33 cellular contexts compared by ENCODE assay signal in genomic region chr22:45438364-45438763, GRCh38. TPM values are rescaled to one million over a fixed set of nuclear protein-coding genes. Genes with fewer than 3 reads are reported as not detected.
"Had no signal": no experiment of that assay in that cellular context is flagged by ENCODE, and none has a peak within 500 bp of the region (broad histone marks: within the 10 kb centered on the region; RNA-seq: fewer than 3 reads in every experiment).

No MANE protein-coding gene starts in this region.

- H3K9me3 Mint-ChIP-seq: activated CD4-positive, alpha-beta T cell treated with anti-CD3 and anti-CD28 coated beads, Interleukin-2, amount 10 ng/mL, durations not matched to agents 7 days and 5 days; activated CD8-positive, alpha-beta T cell treated with anti-CD3 and anti-CD28 coated beads for 36 hours; activated T-cell treated with anti-CD3 and anti-CD28 coated beads, Interleukin-2, amount 50 U/mL, for 4 hours; activated T-helper 17 cell treated with anti-CD3 and anti-CD28 coated beads, Interleukin-2, amount 50 U/mL, for 72 hours had no signal

- DNase-seq: activated CD4-positive, alpha-beta T cell treated with anti-CD3 and anti-CD28 coated beads for 1 hour; activated CD4-positive, alpha-beta T cell treated with anti-CD3 and anti-CD28 coated beads for 4 hours; activated CD4-positive, alpha-beta T cell treated with anti-CD3 and anti-CD28 coated beads, Interleukin-2, amount 10 ng/mL, durations not matched to agents 7 days and 5 days; activated CD4-positive, alpha-beta T cell treated with anti-CD3 and anti-CD28 coated beads, Interleukin-2, amount 50 U/mL, for 4 hours; activated CD8-positive, alpha-beta memory T cell treated with anti-CD3 and anti-CD28 coated beads for 24 hours; activated CD8-positive, alpha-beta T cell treated with anti-CD3 and anti-CD28 coated beads for 36 hours; activated effector memory CD4-positive, alpha-beta T cell treated with Interleukin-2 at 50 U/mL for 16 hours; activated gamma-delta T cell treated with Interleukin-2 at 50 U/mL for 16 hours; activated naive CD4-positive, alpha-beta T cell treated with anti-CD3 and anti-CD28 coated beads, Interleukin-2, amount 50 U/mL, for 16 hours; activated naive CD4-positive, alpha-beta T cell treated with Interleukin-2 at 50 U/mL for 16 hours; activated T-cell treated with anti-CD3 and anti-CD28 coated beads, Interleukin-2, amount 50 U/mL, for 4 hours; amniotic stem cell; anterior cingulate cortex; caudate nucleus; effector CD8-positive, alpha-beta T cell; esophagus squamous epithelium; foreskin keratinocyte; gastrocnemius medialis; glutamatergic neuron; heart right ventricle; T-helper 2 cell had no signal

- H3K4me3 ChIP-seq: esophagus squamous epithelium, gastrocnemius medialis, heart right ventricle had no signal

- FAIRE-seq: astrocyte, colon, endometrium, endothelial cell of umbilical vein, TTC549 had no signal

- H3K27me3 ChIP-seq: esophagus squamous epithelium, foreskin keratinocyte, gastrocnemius medialis had no signal

- H3K9me3 ChIP-seq: esophagus squamous epithelium, gastrocnemius medialis, heart right ventricle had no signal

- H3K27ac ChIP-seq: epithelial cell of prostate, esophagus squamous epithelium, foreskin keratinocyte, gastrocnemius medialis, heart right ventricle, VCaP had no signal

- H3K36me3 ChIP-seq: esophagus squamous epithelium, gastrocnemius medialis, heart right ventricle had no signal

- H3K27ac Mint-ChIP-seq: activated CD4-positive, alpha-beta T cell treated with anti-CD3 and anti-CD28 coated beads, Interleukin-2, amount 10 ng/mL, durations not matched to agents 7 days and 5 days; activated CD8-positive, alpha-beta T cell treated with anti-CD3 and anti-CD28 coated beads for 36 hours; activated naive CD8-positive, alpha-beta T cell; activated T-helper 17 cell treated with anti-CD3 and anti-CD28 coated beads, Interleukin-2, amount 50 U/mL, for 72 hours; WTC11 had no signal

- H3K4me1 ChIP-seq: foreskin keratinocyte had no signal

- ATAC-seq: activated CD8-positive, alpha-beta T cell treated with anti-CD3 and anti-CD28 coated beads for 36 hours; activated T-cell treated with anti-CD3 and anti-CD28 coated beads, Interleukin-2, amount 50 U/mL, for 4 hours; activated T-helper 17 cell treated with anti-CD3 and anti-CD28 coated beads, Interleukin-2, amount 50 U/mL, for 72 hours; foreskin keratinocyte; gastrocnemius medialis; heart right ventricle; WTC11 had no signal

- H3K36me3 Mint-ChIP-seq: activated naive CD8-positive, alpha-beta T cell had no signal

- H3K4me3 Mint-ChIP-seq: activated CD4-positive, alpha-beta T cell treated with anti-CD3 and anti-CD28 coated beads, Interleukin-2, amount 10 ng/mL, durations not matched to agents 7 days and 5 days; activated CD8-positive, alpha-beta T cell treated with anti-CD3 and anti-CD28 coated beads for 36 hours; activated naive CD8-positive, alpha-beta T cell; activated T-cell treated with anti-CD3 and anti-CD28 coated beads, Interleukin-2, amount 50 U/mL, for 4 hours; activated T-helper 17 cell treated with anti-CD3 and anti-CD28 coated beads, Interleukin-2, amount 50 U/mL, for 72 hours; WTC11 had no signal

- H3K27me3 Mint-ChIP-seq: activated CD4-positive, alpha-beta T cell treated with anti-CD3 and anti-CD28 coated beads, Interleukin-2, amount 10 ng/mL, durations not matched to agents 7 days and 5 days; activated naive CD8-positive, alpha-beta T cell; activated T-helper 17 cell treated with anti-CD3 and anti-CD28 coated beads, Interleukin-2, amount 50 U/mL, for 72 hours had no signal

RNA-seq across cellular contexts. Expression of gene RIBC2, which starts 24.9 kb away (rescaled TPM):
- total RNA-seq: astrocyte, chondrocyte, fibroblast of lung, gastrocnemius medialis had no signal

RNA-seq across cellular contexts. Expression of gene SMC1B, which starts 25.0 kb away (rescaled TPM):
- total RNA-seq: astrocyte, chondrocyte, esophagus squamous epithelium, fibroblast of lung, gastrocnemius medialis had no signal
- polyA plus RNA-seq: endothelial cell of umbilical vein, fibroblast of lung, foreskin keratinocyte, heart right ventricle had no signal
